Comparison of ENCODE assay signal across 22 cellular contexts in genomic region chr12:116213014-116213413, GRCh38.
"Had no signal": no experiment of that assay in that cellular context is flagged by ENCODE, and none has a peak within 500 bp of the region (broad histone marks: within the 10 kb centered on the region; RNA-seq: fewer than 3 reads in every experiment).

No MANE protein-coding gene starts in this region.

- H3K27ac ChIP-seq: ascending aorta, coronary artery, psoas muscle, right lobe of liver, testis had no signal

- H3K27me3 ChIP-seq: ascending aorta, right lobe of liver, testis had no signal

- H3K4me3 Mint-ChIP-seq: activated B cell treated with CpG ODN at 0.5 μM for 24 hours; activated CD4-positive, alpha-beta memory T cell treated with anti-CD3 and anti-CD28 coated beads, Interleukin-2, amount 10 ng/mL, durations not matched to agents 7 days and 5 days; activated naive CD4-positive, alpha-beta T cell treated with anti-CD3 and anti-CD28 coated beads, Interleukin-2, amount 10 ng/mL, durations not matched to agents 7 days and 5 days; activated T-cell treated with anti-CD3 and anti-CD28 coated beads, Interleukin-2, amount 50 U/mL, for 4 hours; T-helper 1 cell treated with Interleukin-12 subunit alpha and Interleukin-12 subunit beta and Interleukin-4 antibody, amounts not matched to agents 30 μg/mL and 1 μg/mL, for 36 hours had no signal

- H3K9me3 Mint-ChIP-seq: activated B cell treated with CpG ODN at 0.5 μM for 24 hours; activated CD4-positive, alpha-beta memory T cell treated with anti-CD3 and anti-CD28 coated beads, Interleukin-2, amount 10 ng/mL, durations not matched to agents 7 days and 5 days; activated naive CD4-positive, alpha-beta T cell treated with anti-CD3 and anti-CD28 coated beads, Interleukin-2, amount 10 ng/mL, durations not matched to agents 7 days and 5 days; activated T-cell treated with anti-CD3 and anti-CD28 coated beads, Interleukin-2, amount 50 U/mL, for 4 hours; T-helper 1 cell treated with Interleukin-12 subunit alpha and Interleukin-12 subunit beta and Interleukin-4 antibody, amounts not matched to agents 30 μg/mL and 1 μg/mL, for 36 hours had no signal

- ATAC-seq: left lobe of liver, psoas muscle, right lobe of liver had no signal

- H3K9me3 ChIP-seq: ascending aorta, psoas muscle, right lobe of liver, testis had no signal

- DNase-seq: activated B cell treated with CpG ODN at 0.5 μM for 24 hours; activated CD4-positive, alpha-beta memory T cell treated with anti-CD3 and anti-CD28 coated beads, Interleukin-2, amount 10 ng/mL, durations not matched to agents 7 days and 5 days; activated CD4-positive, alpha-beta T cell treated with anti-CD3 and anti-CD28 coated beads for 48 hours; activated effector memory CD4-positive, alpha-beta T cell treated with Interleukin-2 at 50 U/mL for 16 hours; activated naive CD4-positive, alpha-beta T cell treated with anti-CD3 and anti-CD28 coated beads, Interleukin-2, amount 10 ng/mL, durations not matched to agents 7 days and 5 days; activated T-cell treated with anti-CD3 and anti-CD28 coated beads, Interleukin-2, amount 50 U/mL, for 4 hours; foreskin melanocyte; glutamatergic neuron; hypothalamus; kidney; midbrain; psoas muscle; right lobe of liver; small intestine; stimulated activated CD4-positive, alpha-beta T cell treated with anti-CD3 and anti-CD28 coated beads, Interleukin-15, amount 100 ng/mL, for 24 hours; stimulated activated CD4-positive, alpha-beta T cell treated with anti-CD3 and anti-CD28 coated beads, Interleukin-2, amount 100 ng/mL, for 48 hours; testis had no signal

- H3K27ac Mint-ChIP-seq: activated B cell treated with CpG ODN at 0.5 μM for 24 hours; activated CD4-positive, alpha-beta memory T cell treated with anti-CD3 and anti-CD28 coated beads, Interleukin-2, amount 10 ng/mL, durations not matched to agents 7 days and 5 days; activated naive CD4-positive, alpha-beta T cell treated with anti-CD3 and anti-CD28 coated beads, Interleukin-2, amount 10 ng/mL, durations not matched to agents 7 days and 5 days; T-helper 1 cell treated with Interleukin-12 subunit alpha and Interleukin-12 subunit beta and Interleukin-4 antibody, amounts not matched to agents 30 μg/mL and 1 μg/mL, for 36 hours had no signal

- H3K27me3 Mint-ChIP-seq: activated B cell treated with CpG ODN at 0.5 μM for 24 hours; activated CD4-positive, alpha-beta memory T cell treated with anti-CD3 and anti-CD28 coated beads, Interleukin-2, amount 10 ng/mL, durations not matched to agents 7 days and 5 days; activated naive CD4-positive, alpha-beta T cell treated with anti-CD3 and anti-CD28 coated beads, Interleukin-2, amount 10 ng/mL, durations not matched to agents 7 days and 5 days had no signal

- H3K4me3 ChIP-seq: ascending aorta, coronary artery, lung, psoas muscle, right lobe of liver, testis had no signal

- H3K36me3 ChIP-seq: ascending aorta, right lobe of liver had no signal
